8 cellular contexts compared by ENCODE assay signal in the genomic region with DNA sequence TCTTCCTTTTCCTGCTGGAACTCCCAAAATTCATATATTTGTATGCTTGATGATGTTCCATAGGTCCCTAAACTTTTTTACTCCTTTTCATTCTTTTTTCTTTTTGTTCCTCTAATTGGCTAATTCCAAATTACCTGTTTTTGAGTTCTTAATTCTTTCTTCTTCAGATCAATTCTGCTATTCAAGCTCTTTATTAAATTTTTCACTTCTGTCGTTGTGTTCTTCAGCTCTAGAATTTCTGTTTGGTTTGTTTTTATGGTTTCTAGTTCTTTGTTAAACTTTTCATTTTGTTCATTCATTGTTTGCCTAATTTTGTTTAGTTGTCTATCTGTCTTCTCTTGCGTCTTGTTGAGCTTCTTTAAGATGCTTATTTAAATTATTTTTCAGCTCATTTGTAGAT.
"Had no signal": no experiment of that assay in that cellular context is flagged by ENCODE, and none has a peak within 500 bp of the region (broad histone marks: within the 10 kb centered on the region; RNA-seq: fewer than 3 reads in every experiment).

No MANE protein-coding gene starts in this region.

- H3K4me3 ChIP-seq: GM12878 had no signal

- FAIRE-seq: G401.6, GM12878, GM12891, GM12892, GM18507, GM19239 had no signal

- DNase-seq: GDM1, GF-D8 had no signal

- ATAC-seq: GM12878 had no signal
